26 cellular contexts compared by ENCODE assay signal in the genomic region with DNA sequence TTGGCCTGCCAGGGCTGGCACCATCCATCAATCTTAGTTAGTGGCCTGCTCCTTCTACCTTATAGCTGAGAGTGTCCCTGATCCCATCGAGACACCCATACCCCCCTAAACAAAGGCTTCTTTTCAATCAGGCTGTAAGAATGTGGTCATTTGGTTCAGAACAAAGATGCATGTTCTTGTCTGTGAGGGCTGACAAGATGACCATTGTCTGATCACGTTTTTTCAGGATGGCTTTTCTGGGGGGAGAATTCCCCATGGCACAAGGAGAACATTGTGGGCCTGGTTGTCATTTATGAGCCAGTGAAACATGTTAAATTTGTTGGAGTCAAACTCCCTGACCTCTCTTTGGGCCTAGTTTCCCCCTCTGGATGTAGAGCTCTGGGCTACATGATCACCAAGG.
"Had no signal": no experiment of that assay in that cellular context is flagged by ENCODE, and none has a peak within 500 bp of the region (broad histone marks: within the 10 kb centered on the region; RNA-seq: fewer than 3 reads in every experiment).

No MANE protein-coding gene starts in this region.

- H3K4me3 ChIP-seq: gastroesophageal sphincter, pancreas, psoas muscle, spleen, testis, uterus had no signal

- H3K9me3 ChIP-seq: gastroesophageal sphincter, pancreas, psoas muscle, testis, uterus had no signal

- H3K27me3 ChIP-seq: gastroesophageal sphincter, pancreas, spleen, testis, uterus had no signal

- H3K4me1 ChIP-seq: gastroesophageal sphincter, pancreas, psoas muscle, spleen, testis, uterus had no signal

- DNase-seq: activated CD4-positive, alpha-beta T cell treated with anti-CD3 and anti-CD28 coated beads for 4 hours; activated CD4-positive, alpha-beta T cell treated with anti-CD3 and anti-CD28 coated beads, Interleukin-2, amount 50 U/mL, for 4 hours; activated naive CD4-positive, alpha-beta T cell treated with Interleukin-2 at 50 U/mL for 16 hours; activated T-cell treated with anti-CD3 and anti-CD28 coated beads for 4 hours; activated T-cell treated with anti-CD3 and anti-CD28 coated beads, Interleukin-2, amount 50 U/mL, for 72 hours; dermis blood vessel endothelial cell; effector CD8-positive, alpha-beta T cell; kidney; left colon; pancreas; psoas muscle; right cardiac atrium; spleen; stimulated activated CD4-positive, alpha-beta T cell treated with anti-CD3 and anti-CD28 coated beads, Interleukin-2, amount 100 ng/mL, for 48 hours; stimulated activated naive CD4-positive, alpha-beta T cell treated with Interleukin-2 at 50 U/mL for 16 hours; T-helper 9 cell; testis; uterus had no signal

- H3K27ac Mint-ChIP-seq: activated naive CD8-positive, alpha-beta T cell; activated T-cell treated with anti-CD3 and anti-CD28 coated beads, Interleukin-2, amount 50 U/mL, for 72 hours; memory B cell; nephron; T-helper 1 cell treated with Interleukin-12 subunit alpha and Interleukin-12 subunit beta and Interleukin-4 antibody, amounts not matched to agents 30 μg/mL and 1 μg/mL, for 36 hours; type B pancreatic cell had no signal

- H3K9me3 Mint-ChIP-seq: activated T-cell treated with anti-CD3 and anti-CD28 coated beads, Interleukin-2, amount 50 U/mL, for 72 hours; central memory CD8-positive, alpha-beta T cell; memory B cell; T-helper 1 cell treated with Interleukin-12 subunit alpha and Interleukin-12 subunit beta and Interleukin-4 antibody, amounts not matched to agents 30 μg/mL and 1 μg/mL, for 36 hours; type B pancreatic cell had no signal

- H3K4me3 Mint-ChIP-seq: activated naive CD8-positive, alpha-beta T cell; activated T-cell treated with anti-CD3 and anti-CD28 coated beads, Interleukin-2, amount 50 U/mL, for 72 hours; central memory CD8-positive, alpha-beta T cell; memory B cell; nephron; T-helper 1 cell treated with Interleukin-12 subunit alpha and Interleukin-12 subunit beta and Interleukin-4 antibody, amounts not matched to agents 30 μg/mL and 1 μg/mL, for 36 hours; type B pancreatic cell had no signal

- ATAC-seq: activated T-cell treated with anti-CD3 and anti-CD28 coated beads, Interleukin-2, amount 50 U/mL, for 72 hours; gastroesophageal sphincter; left colon; pancreas; psoas muscle; right cardiac atrium had no signal

- H3K27ac ChIP-seq: gastroesophageal sphincter, pancreas, psoas muscle, spleen, testis, uterus, VCaP had no signal

- H3K4me1 Mint-ChIP-seq: central memory CD8-positive, alpha-beta T cell; memory B cell had no signal

- H3K36me3 Mint-ChIP-seq: activated naive CD8-positive, alpha-beta T cell; memory B cell; type B pancreatic cell had no signal

- H3K36me3 ChIP-seq: gastroesophageal sphincter, pancreas, spleen, uterus had no signal
